26 cellular contexts compared by ENCODE assay signal in genomic region chr5:52846443-52846842, GRCh38. TPM values are rescaled to one million over a fixed set of nuclear protein-coding genes. Genes with fewer than 3 reads are reported as not detected.
DNase-seq lines count a peak whose midpoint lies in the region; ATAC-seq and TF ChIP-seq lines count a peak whose summit lies in the region.
"Had no signal": no experiment of that assay in that cellular context is flagged by ENCODE, and none has a peak within 500 bp of the region (broad histone marks: within the 10 kb centered on the region; RNA-seq: fewer than 3 reads in every experiment).

No MANE protein-coding gene starts in this region.

- no peak for TF ChIP-seq POLR2A in heart left ventricle (IDR thresholded peaks at IDR 0.05)

- TF ChIP-seq CTCF in coronary artery (IDR thresholded peaks at IDR 0.05) = no peak
- TF ChIP-seq CTCF in upper lobe of right lung (IDR thresholded peaks at IDR 0.05) = no peak
- TF ChIP-seq CTCF in natural killer cell (IDR thresholded peaks at IDR 0.05) = no peak
- no peak for TF ChIP-seq CTCF in heart left ventricle (IDR thresholded peaks at IDR 0.05)

- H3K9me3 ChIP-seq in muscle layer of colon (ENCODE audit: low read length) = no peaks in the 10 kb centered on the region
- H3K9me3 ChIP-seq in upper lobe of right lung = no peaks in the 10 kb centered on the region
- H3K9me3 ChIP-seq in heart left ventricle = no peaks in the 10 kb centered on the region
- H3K9me3 ChIP-seq: adrenal gland; BLaER1 treated with 17β-estradiol and CSF1 and Interleukin-3, amounts not matched to agents 10 nM and 100 nM; lower lobe of right lung; tibial artery had no signal

- H3K36me3 ChIP-seq in muscle layer of colon (ENCODE audit: insufficient read depth, low read length) (no peaks in the 10 kb centered on the region), upper lobe of right lung (no peaks in the 10 kb centered on the region), heart left ventricle (peaks cover 0 to 11% (median 0%) of the 10 kb centered on the region in 9 donors)
- H3K36me3 ChIP-seq: BLaER1 treated with 17β-estradiol and CSF1 and Interleukin-3, amounts not matched to agents 10 nM and 100 nM; cardiac muscle cell; lower lobe of right lung had no signal

- DNase-seq in NCI-H748 (lab: John Stamatoyannopoulos, UW; ENCODE audit: unreplicated experiment) (peak; percentile 7), NCI-H748 treated with DMSO at 0.1 percent for 48 hours (lab: John Stamatoyannopoulos, UW) (no peak), coronary artery (ENCODE audit: low spot score) (no peak), GOT3 (lab: John Stamatoyannopoulos, UW) (no peak), upper lobe of right lung (no peak), natural killer cell (no peak), heart left ventricle (no peak)
- DNase-seq: activated CD4-positive, alpha-beta T cell treated with anti-CD3 and anti-CD28 coated beads, Interleukin-2, amount 10 ng/mL, durations not matched to agents 24 days and 14 days; activated CD8-positive, alpha-beta memory T cell treated with anti-CD3 and anti-CD28 coated beads, Interleukin-2, amount 50 U/mL, for 4 hours; activated effector memory CD4-positive, alpha-beta T cell treated with Interleukin-2 at 50 U/mL for 16 hours; adrenal gland; H9; islet precursor cell; lower lobe of right lung; MM.1S; NCI-H1930; stimulated activated CD4-positive, alpha-beta T cell treated with anti-CD3 and anti-CD28 coated beads, Interleukin-2, amount 100 ng/mL, for 24 hours; stimulated activated naive CD4-positive, alpha-beta T cell treated with Interleukin-2 at 50 U/mL for 16 hours; T-cell; tibial artery had no signal

- no peak overlapping the region for H3K9ac ChIP-seq in muscle layer of colon (ENCODE audit: low read length)
- H3K9ac ChIP-seq: BLaER1 treated with 17β-estradiol and CSF1 and Interleukin-3, amounts not matched to agents 10 nM and 100 nM had no signal

- H3K9me3 Mint-ChIP-seq in natural killer cell = no peaks in the 10 kb centered on the region
- H3K9me3 Mint-ChIP-seq: activated CD4-positive, alpha-beta T cell treated with anti-CD3 and anti-CD28 coated beads, Interleukin-2, amount 10 ng/mL, durations not matched to agents 24 days and 14 days; H9 had no signal

- intact Hi-C loops in upper lobe of right lung (cut with DNase I) = no loop called here
- intact Hi-C loops in natural killer cell (cut with micrococcal nuclease) = no loop called here
- intact Hi-C loops in heart left ventricle (cut with DNase I) = loop anchor here in 1 of 10 donors (10.0 kb wide), 1 partner anchor 62 kb away; the partner anchor contains the start of genes ITGA1 and PELO

- H3K27ac ChIP-seq in coronary artery = peak overlapping the region; percentile 19 to 22
- peak overlapping the region; percentile 78 for H3K27ac ChIP-seq in muscle layer of colon (ENCODE audit: low read depth, low read length)
- H3K27ac ChIP-seq in upper lobe of right lung = no peak overlapping the region
- H3K27ac ChIP-seq in heart left ventricle = peak overlapping the region in 1 of 12 donors; percentile 21
- H3K27ac ChIP-seq: 22Rv1; BLaER1 treated with 17β-estradiol and CSF1 and Interleukin-3, amounts not matched to agents 10 nM and 100 nM; cardiac muscle cell; lower lobe of right lung had no signal

- no peaks in the 10 kb centered on the region for H3K36me3 Mint-ChIP-seq in natural killer cell
- H3K36me3 Mint-ChIP-seq: T-cell had no signal

- ATAC-seq in upper lobe of right lung (no peak), natural killer cell (no peak), heart left ventricle (no peak)
- ATAC-seq: GM12878, lower lobe of right lung, sciatic nerve, T-cell had no signal

- H3K27ac Mint-ChIP-seq in natural killer cell = no peak overlapping the region
- H3K27ac Mint-ChIP-seq: activated CD4-positive, alpha-beta T cell treated with anti-CD3 and anti-CD28 coated beads, Interleukin-2, amount 10 ng/mL, durations not matched to agents 24 days and 14 days; H9; T-cell had no signal

- H3K4me1 ChIP-seq in muscle layer of colon (ENCODE audit: insufficient read depth, low read length) (peaks cover 52% of the 10 kb centered on the region), upper lobe of right lung (peaks cover 13% of the 10 kb centered on the region), heart left ventricle (peaks cover 0 to 43% (median 21%) of the 10 kb centered on the region in 12 donors)

- peaks cover 0 to 5% of the 10 kb centered on the region in 2 donors for H3K27me3 Mint-ChIP-seq in natural killer cell (ENCODE audit: low read depth in 2 of 2)
- H3K27me3 Mint-ChIP-seq: activated CD4-positive, alpha-beta T cell treated with anti-CD3 and anti-CD28 coated beads, Interleukin-2, amount 10 ng/mL, durations not matched to agents 24 days and 14 days; T-cell had no signal

- H3K27me3 ChIP-seq in muscle layer of colon (ENCODE audit: control insufficient read depth in 1 of 2, insufficient read depth in 2 of 2, low read length in 2 of 2) (no peaks in the 10 kb centered on the region), upper lobe of right lung (no peaks in the 10 kb centered on the region), heart left ventricle (no peaks in the 10 kb centered on the region)
- H3K27me3 ChIP-seq: adrenal gland; BLaER1 treated with 17β-estradiol and CSF1 and Interleukin-3, amounts not matched to agents 10 nM and 100 nM; cardiac muscle cell; tibial artery had no signal

- WGBS in heart left ventricle, 4 donors = 41 to 61% (median 52%) methylated on average over 3 of the region's 3 CpGs

- H3K4me3 Mint-ChIP-seq in natural killer cell = no peak overlapping the region
- H3K4me3 Mint-ChIP-seq: activated CD4-positive, alpha-beta T cell treated with anti-CD3 and anti-CD28 coated beads, Interleukin-2, amount 10 ng/mL, durations not matched to agents 24 days and 14 days; H9; T-cell had no signal

- no peaks in the 10 kb centered on the region for H3K4me1 Mint-ChIP-seq in natural killer cell
- H3K4me1 Mint-ChIP-seq: activated CD4-positive, alpha-beta T cell treated with anti-CD3 and anti-CD28 coated beads, Interleukin-2, amount 10 ng/mL, durations not matched to agents 24 days and 14 days; H9 had no signal

- H3K4me3 ChIP-seq in coronary artery = no peak overlapping the region
- no peak overlapping the region for H3K4me3 ChIP-seq in muscle layer of colon (ENCODE audit: low read depth in 1 of 2, low read length in 2 of 2)
- no peak overlapping the region for H3K4me3 ChIP-seq in upper lobe of right lung
- no peak overlapping the region for H3K4me3 ChIP-seq in heart left ventricle
- H3K4me3 ChIP-seq: adrenal gland; BLaER1 treated with 17β-estradiol and CSF1 and Interleukin-3, amounts not matched to agents 10 nM and 100 nM; cardiac muscle cell; GM12878; lower lobe of right lung; tibial artery had no signal

RNA-seq across cellular contexts. Expression of gene ITGA1, which starts 58.7 kb away (rescaled TPM):
- total RNA-seq in upper lobe of right lung (94.8 TPM), natural killer cell (under 1 TPM; 0.45 to 0.82 (median 0.47) TPM), heart left ventricle (10 to 100 TPM; 20.9 to 52.0 (median 24.6) TPM)
- polyA plus RNA-seq in heart left ventricle = 1 to 10 TPM; 5.5 to 9.1 TPM

RNA-seq across cellular contexts. Expression of gene PELO, which starts 58.7 kb away (rescaled TPM):
- 41.3 TPM for total RNA-seq in upper lobe of right lung
- 1 to 10 TPM; 2.6 to 3.9 (median 3.7) TPM for total RNA-seq in natural killer cell
- 10 to 100 TPM; 12.8 to 28.4 (median 20.1) TPM for total RNA-seq in heart left ventricle
- 10 to 100 TPM in 1 of 2 donors, 1 to 10 TPM in 1; 4.3 to 16.8 TPM for polyA plus RNA-seq in heart left ventricle

Comparison
In these comparisons a context has a peak if more than half of its experiments do, and no peak if none do; other contexts are left out.
1. RNA of gene ITGA1, which starts 58.7 kb away (total RNA-seq): 94.8 TPM in upper lobe of right lung (single experiment) and 20.9 to 52.0 TPM in heart left ventricle; 0.45 to 0.82 TPM in natural killer cell; every median in the first group is over 10 times any median in the second.